Comparison of ENCODE assay signal across 8 cellular contexts in the genomic region with DNA sequence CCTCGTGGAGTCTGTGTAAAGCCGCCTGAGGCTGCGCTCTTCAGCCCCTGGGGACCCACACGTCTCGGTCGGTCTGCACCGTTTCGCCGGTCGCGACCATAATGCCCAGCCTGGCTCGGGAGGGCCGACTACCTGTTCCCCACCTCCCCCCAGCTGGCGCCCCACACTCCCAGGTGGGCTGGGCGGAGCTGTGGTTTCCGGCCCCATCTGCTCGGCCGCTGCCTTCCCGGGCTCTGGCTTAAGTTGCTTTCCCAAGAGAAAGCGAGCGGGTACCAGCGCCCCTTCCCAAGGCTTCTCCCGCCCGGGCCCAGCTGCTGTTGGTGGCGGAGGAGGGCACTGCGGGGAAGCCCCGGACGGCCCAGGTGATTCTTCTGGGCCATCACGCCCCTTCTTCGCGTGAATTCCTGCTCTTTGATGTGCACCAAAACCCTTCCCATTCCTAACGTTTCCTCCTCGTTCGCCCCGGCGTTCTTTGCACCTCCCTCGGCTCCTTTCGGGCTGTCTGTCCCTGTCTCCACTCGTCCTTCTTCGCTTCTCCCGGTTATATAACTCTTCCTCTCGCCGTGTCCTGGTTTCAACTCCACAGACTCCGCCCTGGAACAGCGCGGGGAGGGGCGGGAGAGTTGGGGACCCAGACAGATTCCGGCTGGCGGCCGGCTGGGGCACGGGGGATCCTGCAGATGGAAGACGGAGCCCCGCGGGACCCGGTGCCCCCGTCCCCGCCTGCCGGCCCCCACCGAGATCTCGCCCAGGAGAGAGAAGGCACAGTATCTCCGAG. TPM values are rescaled to one million over a fixed set of nuclear protein-coding genes. Genes with fewer than 3 reads are reported as not detected.
DNase-seq lines count a peak whose midpoint lies in the region; ATAC-seq lines count a peak whose summit lies in the region.

No MANE protein-coding gene starts in this region.

- peak; percentile 1 for ATAC-seq in activated CD4-positive, CD25-positive, alpha-beta regulatory T cell treated with anti-CD3 and anti-CD28 coated beads, Interleukin-2, amount 50 U/mL, for 24 hours
- peak; percentile 1 for ATAC-seq in HG02588 (IDR thresholded peaks at IDR 0.05; ENCODE audit: unreplicated experiment)
- peak; percentile 59 for ATAC-seq in left ventricle myocardium superior

- intact Hi-C loops in left ventricle myocardium superior (cut with micrococcal nuclease): no loop called here
- intact Hi-C loops in posterior cingulate gyrus (cut with DNase I): loop anchor here (2.0 kb wide), 1 partner anchor 15 kb away; no protein-coding TSS in a partner anchor

- no peak for DNase-seq in activated CD4-positive, CD25-positive, alpha-beta regulatory T cell (lab: John Stamatoyannopoulos, UW)
- DNase-seq in NCI-H510A treated with DMSO at 0.1 percent for 48 hours (lab: John Stamatoyannopoulos, UW): peak; percentile 67
- DNase-seq in amniotic epithelial cell (ENCODE audit: low read depth): peak; percentile 64
- DNase-seq in left ventricle myocardium superior: peak; percentile 90
- peak; percentile 52 to 95 (median 66) for DNase-seq in posterior cingulate gyrus
- DNase-seq in NCI-H187 (lab: John Stamatoyannopoulos, UW): no peak

RNA-seq across cellular contexts. Expression of a gene that starts 2.0 kb away (rescaled TPM):
- total RNA-seq in left ventricle myocardium superior: 28.1 TPM

RNA-seq across cellular contexts. Expression of a gene that starts 18.9 kb away (rescaled TPM):
- 32.6 TPM for total RNA-seq in left ventricle myocardium superior

RNA-seq across cellular contexts. Expression of a gene that starts 21.4 kb away (rescaled TPM):
- 93.2 TPM for total RNA-seq in left ventricle myocardium superior

RNA-seq across cellular contexts. Expression of a gene that starts 21.8 kb away (rescaled TPM):
- 25.6 TPM for total RNA-seq in left ventricle myocardium superior

RNA-seq across cellular contexts. Expression of a gene that starts 52.6 kb away (rescaled TPM):
- total RNA-seq in left ventricle myocardium superior: 13.1 TPM

Comparison
In these comparisons a context has a peak if more than half of its experiments do, and no peak if none do; other contexts are left out.
1. ATAC-seq: peak in every context shown above with its lines; median percentile 59 in left ventricle myocardium superior; 1 in activated CD4-positive, CD25-positive, alpha-beta regulatory T cell treated with anti-CD3 and anti-CD28 coated beads, Interleukin-2, amount 50 U/mL, for 24 hours; 1 in HG02588.
2. DNase-seq: peak in NCI-H510A treated with DMSO at 0.1 percent for 48 hours (single experiment), amniotic epithelial cell (single experiment), left ventricle myocardium superior (single experiment) and posterior cingulate gyrus (10 of 10); none in activated CD4-positive, CD25-positive, alpha-beta regulatory T cell (0 of 4) and NCI-H187 (0 of 2).